ENCODE assay signal across 8 cellular contexts in genomic region chr19:56315076-56315828, GRCh38. TPM values are rescaled to one million over a fixed set of nuclear protein-coding genes. Genes with fewer than 3 reads are reported as not detected.
DNase-seq lines count a peak whose midpoint lies in the region; ATAC-seq and TF ChIP-seq lines count a peak whose summit lies in the region.

No MANE protein-coding gene starts in this region.

- peak; percentile 62 for TF ChIP-seq POLR2A in ovary (IDR thresholded peaks at IDR 0.05)
- TF ChIP-seq POLR2A in thyroid gland (IDR thresholded peaks at IDR 0.05), result peak in 1 of 2 donors; percentile 62

- H3K4me3 ChIP-seq in GM12865 (ENCODE audit: low read depth, low read length) (peak overlapping the region; percentile 81), SU-DHL-6 (ENCODE audit: insufficient read depth, low read length, poor library complexity, severe bottlenecking) (peak overlapping the region; percentile 97), ovary (peak overlapping the region; percentile 70), thyroid gland (replicated peaks in 1 of 3) (peak overlapping the region; percentile 8 to 52 (median 49))

- DNase-seq in GM12865 (ENCODE audit: low read depth) (peak; percentile 97), NCI-H1417 (lab: John Stamatoyannopoulos, UW) (peak; percentile 98 to 99 (median 99)), Right ventricle myocardium superior (peak; percentile 95), ovary (peak; percentile 93 to 97 (median 94)), thyroid gland (peak; percentile 95)
- DNase-seq in activated naive CD8-positive, alpha-beta T cell treated with anti-CD3 and anti-CD28 coated beads, Interleukin-2, amount 50 U/mL, for 24 hours, result peak; percentile 86

- H2AFZ ChIP-seq in SU-DHL-6 (ENCODE audit: low read depth, low read length, severe bottlenecking), result peak overlapping the region; percentile 90

- H3K27me3 ChIP-seq in SU-DHL-6 (ENCODE audit: low read length) (no peaks in the 10 kb centered on the region), ovary (no peaks in the 10 kb centered on the region), thyroid gland (no peaks in the 10 kb centered on the region)

- intact Hi-C loops in Right ventricle myocardium superior (cut with DNase I) (no loop called here), ovary (cut with DNase I) (no loop called here), thyroid gland (cut with DNase I) (no loop called here)

- H3K36me3 Mint-ChIP-seq in activated naive CD8-positive, alpha-beta T cell treated with anti-CD3 and anti-CD28 coated beads, Interleukin-2, amount 50 U/mL, for 24 hours (ENCODE audit: low read depth), result peaks cover 19% of the 10 kb centered on the region

- no peaks in the 10 kb centered on the region for H4K20me1 ChIP-seq in SU-DHL-6 (ENCODE audit: low read depth, low read length)

- H3K9me3 Mint-ChIP-seq in activated naive CD8-positive, alpha-beta T cell treated with anti-CD3 and anti-CD28 coated beads, Interleukin-2, amount 50 U/mL, for 24 hours, result peaks cover 3% of the 10 kb centered on the region

- H3K9ac ChIP-seq in SU-DHL-6 (ENCODE audit: low read length), result peak overlapping the region; percentile 67

- H3K4me1 ChIP-seq in ovary (ENCODE audit: insufficient read depth) (peaks cover 7% of the 10 kb centered on the region), thyroid gland (peaks cover 6 to 10% of the 10 kb centered on the region in 2 donors)

- H3K36me3 ChIP-seq in SU-DHL-6 (ENCODE audit: low read length) (no peaks in the 10 kb centered on the region), ovary (no peaks in the 10 kb centered on the region), thyroid gland (no peaks in the 10 kb centered on the region)

- ATAC-seq in HG02763 (IDR thresholded peaks at IDR 0.05; ENCODE audit: unreplicated experiment), result peak; percentile 80
- ATAC-seq in activated naive CD8-positive, alpha-beta T cell treated with anti-CD3 and anti-CD28 coated beads, Interleukin-2, amount 50 U/mL, for 24 hours, result peak; percentile 84
- peak; percentile 95 for ATAC-seq in Right ventricle myocardium superior (ENCODE audit: poor library complexity)

- WGBS in ovary, 3 donors, result 2 to 3% (median 2%) methylated on average over 37 of the region's 37 CpGs
- WGBS in thyroid gland, 2 donors, result 3 to 4% methylated on average over 17 to 30 of the region's 37 CpGs

- H3K9me3 ChIP-seq in SU-DHL-6 (ENCODE audit: insufficient read depth, low read length) (no peaks in the 10 kb centered on the region), ovary (no peaks in the 10 kb centered on the region), thyroid gland (no peaks in the 10 kb centered on the region)

- H3F3A ChIP-seq in SU-DHL-6 (ENCODE audit: insufficient read depth), result no peaks in the 10 kb centered on the region; the same call in 1 of the 2 replicates

- H3K27ac Mint-ChIP-seq in activated naive CD8-positive, alpha-beta T cell treated with anti-CD3 and anti-CD28 coated beads, Interleukin-2, amount 50 U/mL, for 24 hours, result peak overlapping the region; percentile 96

- no peaks in the 10 kb centered on the region for H3K79me2 ChIP-seq in SU-DHL-6 (ENCODE audit: insufficient read depth, low read length)

- no peaks in the 10 kb centered on the region for H3K27me3 Mint-ChIP-seq in activated naive CD8-positive, alpha-beta T cell treated with anti-CD3 and anti-CD28 coated beads, Interleukin-2, amount 50 U/mL, for 24 hours

- H3K9me2 ChIP-seq in SU-DHL-6 (replicated peaks; ENCODE audit: insufficient read depth, low read length), result no peaks in the 10 kb centered on the region

- peak overlapping the region; percentile 70 for H3K4me2 ChIP-seq in SU-DHL-6 (ENCODE audit: low read depth, low read length, poor library complexity, severe bottlenecking)

- H3K4me3 Mint-ChIP-seq in activated naive CD8-positive, alpha-beta T cell treated with anti-CD3 and anti-CD28 coated beads, Interleukin-2, amount 50 U/mL, for 24 hours, result peak overlapping the region; percentile 82

- TF ChIP-seq CTCF in GM12865 (IDR thresholded peaks at IDR 0.05; ENCODE audit: insufficient read depth, low read depth, low read length, missing control alignments) (no peak), SU-DHL-6 (IDR thresholded peaks at IDR 0.05; ENCODE audit: insufficient read depth, low read length, poor library complexity, severe bottlenecking) (no peak), ovary (IDR thresholded peaks at IDR 0.05) (no peak), thyroid gland (IDR thresholded peaks at IDR 0.05) (no peak)

- peaks cover 29% of the 10 kb centered on the region for H3K4me1 Mint-ChIP-seq in activated naive CD8-positive, alpha-beta T cell treated with anti-CD3 and anti-CD28 coated beads, Interleukin-2, amount 50 U/mL, for 24 hours

- peak overlapping the region; percentile 89 for H3K27ac ChIP-seq in SU-DHL-6 (ENCODE audit: low read depth, low read length)
- H3K27ac ChIP-seq in ovary, result peak overlapping the region; percentile 95 to 97
- H3K27ac ChIP-seq in thyroid gland, result peak overlapping the region; percentile 89 to 93 (median 93)

- TF ChIP-seq EP300 in ovary (IDR thresholded peaks at IDR 0.05), result no peak

RNA-seq across cellular contexts. Expression of gene ZSCAN5A, which starts 0.6 kb away (rescaled TPM):
- total RNA-seq in Right ventricle myocardium superior (16.0 TPM), ovary (10 to 100 TPM in 5 of 7 donors, 1 to 10 TPM in 2; 7.4 to 25.7 (median 13.9) TPM), thyroid gland (10 to 100 TPM in 3 of 4 donors, 1 to 10 TPM in 1; 7.4 to 22.1 (median 17.7) TPM)
- polyA plus RNA-seq in ovary, result 1 to 10 TPM; 4.6 to 8.9 TPM

RNA-seq across cellular contexts. Expression of gene EDDM13, which starts 42.7 kb away (rescaled TPM):
- total RNA-seq in Right ventricle myocardium superior, result not detected
- not detected for total RNA-seq in ovary
- polyA plus RNA-seq in ovary, result under 1 TPM in 1 of 2 donors, not detected in 1; 0.28 TPM
- 1 to 10 TPM in 1 of 4 donors, not detected in 3; 2.0 TPM for total RNA-seq in thyroid gland

Comparison
In these comparisons a context has a peak if more than half of its experiments do, and no peak if none do; other contexts are left out.
1. Peak in every context shown above with its lines: DNase-seq, ATAC-seq, H3K4me3 ChIP-seq and H3K27ac ChIP-seq.